ENCODE assay signal across 19 cellular contexts in the genomic region with DNA sequence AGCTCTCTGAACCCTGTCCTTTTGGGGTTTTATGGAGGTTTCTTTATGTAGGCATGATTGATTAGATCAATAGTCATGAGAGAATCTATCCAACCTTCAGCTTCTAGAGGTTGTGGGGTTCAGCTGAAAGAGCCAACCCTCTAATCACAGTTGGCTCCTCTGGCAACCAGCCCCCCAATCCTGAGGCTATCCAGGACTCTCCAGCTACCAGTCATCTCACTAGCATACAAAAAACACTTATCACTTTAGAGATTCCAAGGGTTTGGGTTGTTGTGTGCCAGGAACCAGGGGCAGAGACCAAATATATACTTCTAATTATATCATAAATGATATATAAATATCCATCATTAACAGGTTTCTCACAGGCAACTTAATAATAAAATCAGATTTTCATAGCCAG. TPM values are rescaled to one million over a fixed set of nuclear protein-coding genes. Genes with fewer than 3 reads are reported as not detected.
DNase-seq lines count a peak whose midpoint lies in the region; ATAC-seq and TF ChIP-seq lines count a peak whose summit lies in the region.
"Had no signal": no experiment of that assay in that cellular context is flagged by ENCODE, and none has a peak within 500 bp of the region (broad histone marks: within the 10 kb centered on the region; RNA-seq: fewer than 3 reads in every experiment).

No MANE protein-coding gene starts in this region.

- DNase-seq in Right ventricle myocardium inferior (ENCODE audit: missing footprints) (no peak), cardiac septum (ENCODE audit: low spot score) (no peak), left ventricle myocardium superior (no peak), left cardiac atrium (no peak), mesothelial cell of epicardium (ENCODE audit: low spot score in 2 of 2, unreplicated experiment in 2 of 2) (no peak)
- DNase-seq: 8988T; ACHN; AML-193; C1 segment of cervical spinal cord; Calu3; CD4-positive, alpha-beta memory T cell; COR-L47; DMS79; EL; GDM1; GM23248 had no signal

- intact Hi-C loops in Right ventricle myocardium inferior (cut with DNase I) (no loop called here), cardiac septum (cut with DNase I) (no loop called here), left ventricle myocardium superior (cut with micrococcal nuclease) (no loop called here), left cardiac atrium (cut with DNase I) (no loop called here)

- H3K27me3 Mint-ChIP-seq in mesothelial cell of epicardium (ENCODE audit: low read depth): no peaks in the 10 kb centered on the region
- H3K27me3 Mint-ChIP-seq: CD4-positive, alpha-beta memory T cell had no signal

- no peak for TF ChIP-seq CTCF in mesothelial cell of epicardium (IDR thresholded peaks at IDR 0.05; ENCODE audit: unreplicated experiment)

- peaks cover 13% of the 10 kb centered on the region for H3K4me1 Mint-ChIP-seq in mesothelial cell of epicardium

- ATAC-seq in Right ventricle myocardium inferior (peak; percentile 35), left ventricle myocardium superior (peak; percentile 42), left cardiac atrium (no peak), HG03039 (IDR thresholded peaks at IDR 0.05; ENCODE audit: unreplicated experiment) (no peak)
- ATAC-seq: A549, GM12878 had no signal

- peak overlapping the region; percentile 73 for H3K27ac Mint-ChIP-seq in mesothelial cell of epicardium
- H3K27ac Mint-ChIP-seq: CD4-positive, alpha-beta memory T cell had no signal

- peaks cover 10% of the 10 kb centered on the region for H3K36me3 Mint-ChIP-seq in mesothelial cell of epicardium

- peaks cover 10% of the 10 kb centered on the region for H3K9me3 Mint-ChIP-seq in mesothelial cell of epicardium

- H3K4me3 Mint-ChIP-seq in mesothelial cell of epicardium: no peak overlapping the region
- H3K4me3 Mint-ChIP-seq: CD4-positive, alpha-beta memory T cell had no signal

RNA-seq across cellular contexts. Expression of a gene that starts 11.7 kb away (rescaled TPM):
- 13.5 TPM for total RNA-seq in Right ventricle myocardium inferior
- 27.3 TPM for total RNA-seq in cardiac septum
- 16.0 TPM for total RNA-seq in left ventricle myocardium superior
- total RNA-seq in left cardiac atrium: 10 to 100 TPM; 12.4 to 13.9 TPM
- total RNA-seq in mesothelial cell of epicardium: 27.7 to 30.7 TPM (median 30.1 TPM) in 3 replicates

RNA-seq across cellular contexts. Expression of a gene that starts 12.2 kb away (rescaled TPM):
- 1,383 TPM for total RNA-seq in Right ventricle myocardium inferior
- 1,107 TPM for total RNA-seq in cardiac septum
- total RNA-seq in left ventricle myocardium superior: 1,473 TPM
- total RNA-seq in left cardiac atrium: 1,000 to 10,000 TPM in 1 of 2 donors, 100 to 1,000 TPM in 1; 895 to 1,092 TPM
- total RNA-seq in mesothelial cell of epicardium: 134 to 140 TPM (median 136 TPM) in 3 replicates

Comparison
In these comparisons a context has a peak if more than half of its experiments do, and no peak if none do; other contexts are left out.
1. ATAC-seq: peak in Right ventricle myocardium inferior (single experiment) and left ventricle myocardium superior (single experiment); none in left cardiac atrium (0 of 2) and HG03039 (single experiment).